Comparison of ENCODE assay signal across 17 cellular contexts in the genomic region with DNA sequence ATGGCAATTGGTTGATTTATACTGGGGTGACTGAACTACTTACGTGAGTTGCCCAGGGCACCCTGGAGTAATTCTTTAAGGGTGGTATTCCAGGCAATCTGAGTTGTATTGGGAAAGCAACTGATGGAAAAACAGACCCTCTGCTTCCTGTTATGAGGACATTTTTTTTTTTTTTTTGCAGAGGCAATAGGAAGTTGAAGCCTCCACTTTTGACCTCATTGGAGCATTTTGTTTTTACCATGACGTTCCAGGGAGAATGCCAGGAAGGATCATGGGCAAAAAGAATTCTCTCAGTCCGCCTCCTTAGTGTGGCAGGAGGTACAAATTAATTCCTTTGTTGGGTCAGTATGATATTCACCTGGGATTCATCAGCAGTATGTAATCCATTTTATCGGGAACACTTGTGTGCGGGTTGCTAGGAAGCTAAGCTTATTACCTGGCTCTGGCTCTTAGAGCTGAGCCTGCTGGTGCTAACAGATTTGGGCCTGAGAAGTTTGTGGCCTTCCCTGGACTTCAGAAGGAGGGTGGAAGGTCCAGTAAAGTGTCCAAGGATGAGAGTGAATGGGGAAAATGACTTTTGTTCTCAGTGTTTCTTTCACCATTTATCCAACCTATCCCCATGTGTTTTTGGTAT.
DNase-seq lines count a peak whose midpoint lies in the region; TF ChIP-seq lines count a peak whose summit lies in the region.
"Had no signal": no experiment of that assay in that cellular context is flagged by ENCODE, and none has a peak within 500 bp of the region (broad histone marks: within the 10 kb centered on the region; RNA-seq: fewer than 3 reads in every experiment).

No MANE protein-coding gene starts in this region.

- 93% methylated on average over 5 of the region's 5 CpGs for WGBS in prostate gland

- H3K36me3 ChIP-seq in BLaER1 (peaks cover 98% of the 10 kb centered on the region), prostate gland (no peaks in the 10 kb centered on the region)
- H3K36me3 ChIP-seq: Peyer's patch had no signal

- H3K36me3 Mint-ChIP-seq in activated T-helper 2 cell treated with anti-CD3 and anti-CD28 coated beads, Interferon-gamma antibody, Interleukin-2, Interleukin-4, amounts not matched to agents 10 μg/mL and 5 μg/mL and 100 μg/mL, durations not matched to agents 14 hours and 24 hours and 36 hours (ENCODE audit: low read depth) = peaks cover 20% of the 10 kb centered on the region

- H3K4me1 ChIP-seq in BLaER1 (peaks cover 13% of the 10 kb centered on the region), prostate gland (replicated peaks) (peaks cover 7% of the 10 kb centered on the region)
- H3K4me1 ChIP-seq: Peyer's patch had no signal

- H3K27me3 Mint-ChIP-seq in activated T-helper 2 cell treated with anti-CD3 and anti-CD28 coated beads, Interferon-gamma antibody, Interleukin-2, Interleukin-4, amounts not matched to agents 10 μg/mL and 5 μg/mL and 100 μg/mL, durations not matched to agents 14 hours and 24 hours and 36 hours (ENCODE audit: low read depth) = no peaks in the 10 kb centered on the region
- H3K27me3 Mint-ChIP-seq: IgD-negative memory B cell had no signal

- H3K27ac Mint-ChIP-seq in activated T-helper 2 cell treated with anti-CD3 and anti-CD28 coated beads, Interferon-gamma antibody, Interleukin-2, Interleukin-4, amounts not matched to agents 10 μg/mL and 5 μg/mL and 100 μg/mL, durations not matched to agents 14 hours and 24 hours and 36 hours = no peak overlapping the region
- H3K27ac Mint-ChIP-seq: IgD-negative memory B cell had no signal

- H3K4me1 Mint-ChIP-seq in activated T-helper 2 cell treated with anti-CD3 and anti-CD28 coated beads, Interferon-gamma antibody, Interleukin-2, Interleukin-4, amounts not matched to agents 10 μg/mL and 5 μg/mL and 100 μg/mL, durations not matched to agents 14 hours and 24 hours and 36 hours (ENCODE audit: low read depth) = peaks cover 28% of the 10 kb centered on the region
- H3K4me1 Mint-ChIP-seq: CD14-positive monocyte had no signal

- no peak overlapping the region for H3K4me3 ChIP-seq in BLaER1
- no peak overlapping the region for H3K4me3 ChIP-seq in prostate gland
- H3K4me3 ChIP-seq: Peyer's patch had no signal

- TF ChIP-seq CTCF in prostate gland (IDR thresholded peaks at IDR 0.05) = no peak

- no peaks in the 10 kb centered on the region for H4K20me1 ChIP-seq in BLaER1

- H3K9me3 Mint-ChIP-seq in activated T-helper 2 cell treated with anti-CD3 and anti-CD28 coated beads, Interferon-gamma antibody, Interleukin-2, Interleukin-4, amounts not matched to agents 10 μg/mL and 5 μg/mL and 100 μg/mL, durations not matched to agents 14 hours and 24 hours and 36 hours = peaks cover 3% of the 10 kb centered on the region
- H3K9me3 Mint-ChIP-seq: CD14-positive monocyte had no signal

- intact Hi-C loops in prostate gland (cut with DNase I) = no loop called here
- intact Hi-C loops in activated T-helper 2 cell treated with anti-CD3 and anti-CD28 coated beads, Interferon-gamma antibody, Interleukin-2, Interleukin-4, amounts not matched to agents 10 μg/mL and 5 μg/mL and 100 μg/mL, durations not matched to agents 14 hours and 24 hours and 36 hours (cut with micrococcal nuclease) = no loop called here

- H3K4me3 Mint-ChIP-seq in activated T-helper 2 cell treated with anti-CD3 and anti-CD28 coated beads, Interferon-gamma antibody, Interleukin-2, Interleukin-4, amounts not matched to agents 10 μg/mL and 5 μg/mL and 100 μg/mL, durations not matched to agents 14 hours and 24 hours and 36 hours (ENCODE audit: low read depth) = no peak overlapping the region
- H3K4me3 Mint-ChIP-seq: CD14-positive monocyte, IgD-negative memory B cell had no signal

- H3K9me3 ChIP-seq in BLaER1 (no peaks in the 10 kb centered on the region), prostate gland (no peaks in the 10 kb centered on the region)
- H3K9me3 ChIP-seq: Peyer's patch had no signal

- no peak for TF ChIP-seq POLR2A in prostate gland (IDR thresholded peaks at IDR 0.05)

- H3K27me3 ChIP-seq in BLaER1 (no peaks in the 10 kb centered on the region), prostate gland (replicated peaks; ENCODE audit: insufficient read depth) (no peaks in the 10 kb centered on the region)
- H3K27me3 ChIP-seq: Peyer's patch had no signal

- H3K9ac ChIP-seq in BLaER1 = no peak overlapping the region

- DNase-seq in NCI-H82 (lab: John Stamatoyannopoulos, UW) = peak; percentile 98
- DNase-seq in dermis microvascular lymphatic vessel endothelial cell (ENCODE audit: low read depth in 2 of 2) = peak; percentile 61 to 72
- no peak for DNase-seq in prostate gland (ENCODE audit: low spot score)
- no peak for DNase-seq in epidermal melanocyte (ENCODE audit: insufficient read length, low spot score)
- no peak for DNase-seq in NCI-H510A treated with DMSO at 0.1 percent for 48 hours (lab: John Stamatoyannopoulos, UW)
- no peak for DNase-seq in activated T-helper 2 cell treated with anti-CD3 and anti-CD28 coated beads, Interferon-gamma antibody, Interleukin-2, Interleukin-4, amounts not matched to agents 10 μg/mL and 5 μg/mL and 100 μg/mL, durations not matched to agents 14 hours and 24 hours and 36 hours (ENCODE audit: low spot score)
- DNase-seq: EL, GF-D8, MV-4-11, NCI-H1417 treated with DMSO at 0.1 percent for 48 hours, NCI-H187, NCI-H2107, NCI-H748 treated with DMSO at 0.1 percent for 48 hours, Peyer's patch had no signal

- H3K4me2 ChIP-seq in BLaER1 = peak overlapping the region; percentile 8; the same call in 1 of the 2 replicates

- H3K27ac ChIP-seq in BLaER1 (no peak overlapping the region), prostate gland (peak overlapping the region; percentile 62 to 63)
- H3K27ac ChIP-seq: Peyer's patch had no signal

Comparison
In these comparisons a context has a peak if more than half of its experiments do, and no peak if none do; other contexts are left out.
1. DNase-seq: peak in NCI-H82 (single experiment) and dermis microvascular lymphatic vessel endothelial cell (2 of 2); none in prostate gland (single experiment), epidermal melanocyte (single experiment), NCI-H510A treated with DMSO at 0.1 percent for 48 hours (single experiment) and activated T-helper 2 cell treated with anti-CD3 and anti-CD28 coated beads, Interferon-gamma antibody, Interleukin-2, Interleukin-4, amounts not matched to agents 10 μg/mL and 5 μg/mL and 100 μg/mL, durations not matched to agents 14 hours and 24 hours and 36 hours (single experiment).